ENCODE assay signal across 17 cellular contexts in genomic region chr2:159396796-159397195, GRCh38.
"Had no signal": no experiment of that assay in that cellular context is flagged by ENCODE, and none has a peak within 500 bp of the region (broad histone marks: within the 10 kb centered on the region; RNA-seq: fewer than 3 reads in every experiment).

No MANE protein-coding gene starts in this region.

- H3K27me3 ChIP-seq: cardiac muscle cell, foreskin keratinocyte, right atrium auricular region, testis had no signal

- H3K27ac ChIP-seq: cardiac muscle cell, foreskin keratinocyte, right atrium auricular region, skin epidermis, testis had no signal

- FAIRE-seq: astrocyte, endothelial cell of umbilical vein had no signal

- H3K4me1 ChIP-seq: right atrium auricular region, testis had no signal

- H3K9me3 ChIP-seq: right atrium auricular region, testis had no signal

- H3K4me3 ChIP-seq: cardiac muscle cell, lung, right atrium auricular region, skin epidermis, testis had no signal

- DNase-seq: activated CD4-positive, alpha-beta T cell treated with anti-CD3 and anti-CD28 coated beads, Interleukin-2, amount 10 ng/mL, durations not matched to agents 24 days and 14 days; activated naive CD4-positive, alpha-beta T cell treated with anti-CD3 and anti-CD28 coated beads for 36 hours; activated T-cell treated with anti-CD3 and anti-CD28 coated beads for 4 hours; foreskin keratinocyte; left cardiac atrium; naive thymus-derived CD8-positive, alpha-beta T cell; stimulated activated CD4-positive, alpha-beta T cell treated with anti-CD3 and anti-CD28 coated beads, Interleukin-4, amount 100 ng/mL, for 4 hours; stimulated activated naive CD8-positive, alpha-beta T cell treated with anti-CD3 and anti-CD28 coated beads, Interleukin-15, amount 100 ng/mL, for 72 hours; testis had no signal

- ATAC-seq: activated T-helper 17 cell treated with anti-CD3 and anti-CD28 coated beads, Interleukin-2, amount 50 U/mL, for 72 hours; foreskin keratinocyte; left cardiac atrium; naive thymus-derived CD8-positive, alpha-beta T cell; stimulated activated naive CD8-positive, alpha-beta T cell treated with anti-CD3 and anti-CD28 coated beads, Interleukin-15, amount 100 ng/mL, for 72 hours; WTC11 had no signal
